In genomic region chr4:27023366-27023765, GRCh38 we compare ENCODE assay signal across 28 cellular contexts.
"Had no signal": no experiment of that assay in that cellular context is flagged by ENCODE, and none has a peak within 500 bp of the region (broad histone marks: within the 10 kb centered on the region; RNA-seq: fewer than 3 reads in every experiment).

No MANE protein-coding gene starts in this region.

- H3K4me1 Mint-ChIP-seq: activated CD4-positive, alpha-beta T cell treated with anti-CD3 and anti-CD28 coated beads, Interleukin-2, amount 10 ng/mL, durations not matched to agents 24 days and 14 days had no signal

- H3K4me3 ChIP-seq: K562, PC-9 had no signal

- H3K27me3 Mint-ChIP-seq: activated CD4-positive, alpha-beta T cell treated with anti-CD3 and anti-CD28 coated beads, Interleukin-2, amount 10 ng/mL, durations not matched to agents 24 days and 14 days; activated naive CD8-positive, alpha-beta T cell; activated naive CD8-positive, alpha-beta T cell treated with anti-CD3 and anti-CD28 coated beads, Interleukin-2, amount 50 U/mL, for 24 hours had no signal

- H3K36me3 ChIP-seq: brain microvascular endothelial cell had no signal

- H3K4me3 Mint-ChIP-seq: activated CD4-positive, alpha-beta T cell treated with anti-CD3 and anti-CD28 coated beads, Interleukin-2, amount 10 ng/mL, durations not matched to agents 24 days and 14 days; activated naive CD8-positive, alpha-beta T cell; activated naive CD8-positive, alpha-beta T cell treated with anti-CD3 and anti-CD28 coated beads, Interleukin-2, amount 50 U/mL, for 24 hours had no signal

- ATAC-seq: activated naive CD8-positive, alpha-beta T cell treated with anti-CD3 and anti-CD28 coated beads, Interleukin-2, amount 50 U/mL, for 24 hours; K562 had no signal

- H3K27me3 ChIP-seq: brain microvascular endothelial cell had no signal

- DNase-seq: activated CD4-positive, alpha-beta T cell treated with anti-CD3 and anti-CD28 coated beads for 1 hour; activated CD4-positive, alpha-beta T cell treated with anti-CD3 and anti-CD28 coated beads, Interleukin-2, amount 50 U/mL, for 4 hours; activated CD4-positive, CD25-positive, alpha-beta regulatory T cell; activated CD8-positive, alpha-beta memory T cell treated with anti-CD3 and anti-CD28 coated beads, Interleukin-2, amount 50 U/mL, for 4 hours; activated gamma-delta T cell; activated naive CD4-positive, alpha-beta T cell treated with Interleukin-2 at 50 U/mL for 16 hours; activated naive CD8-positive, alpha-beta T cell treated with anti-CD3 and anti-CD28 coated beads, Interleukin-2, amount 50 U/mL, for 24 hours; activated T-cell treated with anti-CD3 and anti-CD28 coated beads for 4 hours; activated T-cell treated with anti-CD3 and anti-CD28 coated beads, Interleukin-2, amount 50 U/mL, for 48 hours; aorta; brain microvascular endothelial cell; central memory CD4-positive, alpha-beta T cell; NCI-H1105; NCI-H1417 treated with DMSO at 0.1 percent for 48 hours; NCI-H187 treated with DMSO at 0.1 percent for 48 hours; NCI-H2081; NCI-H345; NCI-H524 treated with DMSO at 0.1 percent for 48 hours; PC-9; Right ventricle myocardium superior; SW 1271; T-helper 1 cell; T1000; WERI-Rb-1 had no signal

- H3K9me3 Mint-ChIP-seq: activated CD4-positive, alpha-beta T cell treated with anti-CD3 and anti-CD28 coated beads, Interleukin-2, amount 10 ng/mL, durations not matched to agents 24 days and 14 days; activated naive CD8-positive, alpha-beta T cell treated with anti-CD3 and anti-CD28 coated beads, Interleukin-2, amount 50 U/mL, for 24 hours; activated T-helper 2 cell treated with anti-CD3 and anti-CD28 coated beads, Interferon-gamma antibody, Interleukin-2, Interleukin-4, amounts not matched to agents 10 μg/mL and 5 μg/mL and 100 μg/mL, durations not matched to agents 14 hours and 24 hours and 36 hours had no signal

- H3K27ac ChIP-seq: brain microvascular endothelial cell, PC-9, WERI-Rb-1 had no signal

- H3K27ac Mint-ChIP-seq: activated CD4-positive, alpha-beta T cell treated with anti-CD3 and anti-CD28 coated beads, Interleukin-2, amount 10 ng/mL, durations not matched to agents 24 days and 14 days; activated naive CD8-positive, alpha-beta T cell; activated naive CD8-positive, alpha-beta T cell treated with anti-CD3 and anti-CD28 coated beads, Interleukin-2, amount 50 U/mL, for 24 hours; activated T-helper 2 cell treated with anti-CD3 and anti-CD28 coated beads, Interferon-gamma antibody, Interleukin-2, Interleukin-4, amounts not matched to agents 10 μg/mL and 5 μg/mL and 100 μg/mL, durations not matched to agents 14 hours and 24 hours and 36 hours had no signal

- H3K4me2 ChIP-seq: PC-9 had no signal

- H2AFZ ChIP-seq: PC-9 had no signal
